In genomic region chr19:34345934-34346333, GRCh38 we compare ENCODE assay signal across 9 cellular contexts. TPM values are rescaled to one million over a fixed set of nuclear protein-coding genes. Genes with fewer than 3 reads are reported as not detected.
DNase-seq lines count a peak whose midpoint lies in the region; ATAC-seq and TF ChIP-seq lines count a peak whose summit lies in the region.
"Had no signal": no experiment of that assay in that cellular context is flagged by ENCODE, and none has a peak within 500 bp of the region (broad histone marks: within the 10 kb centered on the region; RNA-seq: fewer than 3 reads in every experiment).

No MANE protein-coding gene starts in this region.

- no peak overlapping the region for H3K27ac ChIP-seq in osteoblast (ENCODE audit: low read depth, low read length)

- no peaks in the 10 kb centered on the region for H3K9me3 Mint-ChIP-seq in activated T-helper 1 cell treated with anti-CD3 and anti-CD28 coated beads, Interleukin-12 subunit alpha, Interleukin-12 subunit beta, Interleukin-2, Interleukin-4 antibody, amounts not matched to agents 30 ng/mL and 10 ng/mL and 1 ng/mL, durations not matched to agents 14 hours and 24 hours and 36 hours
- H3K9me3 Mint-ChIP-seq in type B pancreatic cell, result no peaks in the 10 kb centered on the region
- H3K9me3 Mint-ChIP-seq: T-helper 1 cell treated with Interleukin-12 subunit alpha and Interleukin-12 subunit beta and Interleukin-4 antibody, amounts not matched to agents 30 μg/mL and 1 μg/mL, for 36 hours had no signal

- H3K36me3 ChIP-seq in osteoblast (ENCODE audit: insufficient read depth, low read length), result peaks cover 56% of the 10 kb centered on the region

- H3K36me3 Mint-ChIP-seq in activated T-helper 1 cell treated with anti-CD3 and anti-CD28 coated beads, Interleukin-12 subunit alpha, Interleukin-12 subunit beta, Interleukin-2, Interleukin-4 antibody, amounts not matched to agents 30 ng/mL and 10 ng/mL and 1 ng/mL, durations not matched to agents 14 hours and 24 hours and 36 hours (ENCODE audit: low read depth), result peaks cover 24% of the 10 kb centered on the region
- H3K36me3 Mint-ChIP-seq in type B pancreatic cell, result peaks cover 31% of the 10 kb centered on the region

- in situ Hi-C loops in Caki2 (cut with HindIII; ENCODE audit: low pct_unique_long_range_greater_than_20kb, low sequenced_read_pairs), result no loop called here

- no peak overlapping the region for H3K27ac Mint-ChIP-seq in activated T-helper 1 cell treated with anti-CD3 and anti-CD28 coated beads, Interleukin-12 subunit alpha, Interleukin-12 subunit beta, Interleukin-2, Interleukin-4 antibody, amounts not matched to agents 30 ng/mL and 10 ng/mL and 1 ng/mL, durations not matched to agents 14 hours and 24 hours and 36 hours
- H3K27ac Mint-ChIP-seq in type B pancreatic cell, result no peak overlapping the region
- H3K27ac Mint-ChIP-seq: T-helper 1 cell treated with Interleukin-12 subunit alpha and Interleukin-12 subunit beta and Interleukin-4 antibody, amounts not matched to agents 30 μg/mL and 1 μg/mL, for 36 hours had no signal

- no peak overlapping the region for H3K4me2 ChIP-seq in osteoblast (ENCODE audit: insufficient read depth, low read length)

- H3K79me2 ChIP-seq in osteoblast (ENCODE audit: insufficient read depth, low read length), result no peaks in the 10 kb centered on the region

- no peaks in the 10 kb centered on the region for H3K27me3 Mint-ChIP-seq in activated T-helper 1 cell treated with anti-CD3 and anti-CD28 coated beads, Interleukin-12 subunit alpha, Interleukin-12 subunit beta, Interleukin-2, Interleukin-4 antibody, amounts not matched to agents 30 ng/mL and 10 ng/mL and 1 ng/mL, durations not matched to agents 14 hours and 24 hours and 36 hours (ENCODE audit: insufficient read depth)
- H3K27me3 Mint-ChIP-seq in type B pancreatic cell, result no peaks in the 10 kb centered on the region

- peaks cover 18% of the 10 kb centered on the region for H4K20me1 ChIP-seq in osteoblast (ENCODE audit: insufficient read depth, low read length)

- peaks cover 29% of the 10 kb centered on the region for H3K4me1 Mint-ChIP-seq in activated T-helper 1 cell treated with anti-CD3 and anti-CD28 coated beads, Interleukin-12 subunit alpha, Interleukin-12 subunit beta, Interleukin-2, Interleukin-4 antibody, amounts not matched to agents 30 ng/mL and 10 ng/mL and 1 ng/mL, durations not matched to agents 14 hours and 24 hours and 36 hours (ENCODE audit: low read depth)
- no peaks in the 10 kb centered on the region for H3K4me1 Mint-ChIP-seq in type B pancreatic cell (ENCODE audit: unreplicated experiment)

- DNase-seq in Caki2 (ENCODE audit: low read depth), result peak; percentile 54
- DNase-seq in HuH-7 (ENCODE audit: low spot score), result peak; percentile 97
- DNase-seq in OCI-M2 (lab: John Stamatoyannopoulos, UW; ENCODE audit: unreplicated experiment), result peak; percentile 57
- peak; percentile 38 for DNase-seq in activated T-helper 1 cell treated with anti-CD3 and anti-CD28 coated beads, Interleukin-12 subunit alpha, Interleukin-12 subunit beta, Interleukin-2, Interleukin-4 antibody, amounts not matched to agents 30 ng/mL and 10 ng/mL and 1 ng/mL, durations not matched to agents 14 hours and 24 hours and 36 hours (ENCODE audit: low spot score)
- peak; percentile 71 for DNase-seq in fibroblast of pulmonary artery (ENCODE audit: low read depth)
- peak; percentile 96 for DNase-seq in osteoblast (ENCODE audit: insufficient read length, low spot score, missing footprints)
- no peak for DNase-seq in type B pancreatic cell (ENCODE audit: extremely low spot score, unreplicated experiment)

- no peak overlapping the region for H3K4me3 ChIP-seq in fibroblast of pulmonary artery (replicated peaks; ENCODE audit: low read depth, low read length)
- H3K4me3 ChIP-seq in osteoblast (ENCODE audit: insufficient read depth, low read length), result no peak overlapping the region

- no peak overlapping the region for H2AFZ ChIP-seq in osteoblast (ENCODE audit: low read length)

- H3K4me1 ChIP-seq in osteoblast (ENCODE audit: insufficient read depth, low read length), result no peaks in the 10 kb centered on the region

- no peak for ATAC-seq in GM18498 (IDR thresholded peaks at IDR 0.05; ENCODE audit: unreplicated experiment)

- no peaks in the 10 kb centered on the region for H3K27me3 ChIP-seq in osteoblast (ENCODE audit: insufficient read depth, low read length)

- intact Hi-C loops in activated T-helper 1 cell treated with anti-CD3 and anti-CD28 coated beads, Interleukin-12 subunit alpha, Interleukin-12 subunit beta, Interleukin-2, Interleukin-4 antibody, amounts not matched to agents 30 ng/mL and 10 ng/mL and 1 ng/mL, durations not matched to agents 14 hours and 24 hours and 36 hours (cut with micrococcal nuclease), result no loop called here

- TF ChIP-seq CTCF in fibroblast of pulmonary artery (IDR thresholded peaks at IDR 0.05; ENCODE audit: low read length, missing control alignments) (peak; percentile 92), osteoblast (IDR thresholded peaks at IDR 0.05; ENCODE audit: extremely low read depth, low read depth, low read length) (peak; percentile 96), type B pancreatic cell (conservative IDR thresholded peaks at IDR 0.05) (peak; percentile 85)

- H3K9me3 ChIP-seq in osteoblast (ENCODE audit: low read depth, low read length), result no peaks in the 10 kb centered on the region

- no peak overlapping the region for H3K4me3 Mint-ChIP-seq in activated T-helper 1 cell treated with anti-CD3 and anti-CD28 coated beads, Interleukin-12 subunit alpha, Interleukin-12 subunit beta, Interleukin-2, Interleukin-4 antibody, amounts not matched to agents 30 ng/mL and 10 ng/mL and 1 ng/mL, durations not matched to agents 14 hours and 24 hours and 36 hours
- no peak overlapping the region for H3K4me3 Mint-ChIP-seq in type B pancreatic cell
- H3K4me3 Mint-ChIP-seq: T-helper 1 cell treated with Interleukin-12 subunit alpha and Interleukin-12 subunit beta and Interleukin-4 antibody, amounts not matched to agents 30 μg/mL and 1 μg/mL, for 36 hours had no signal

RNA-seq across cellular contexts. Expression of gene GPI, which starts 19.1 kb away (rescaled TPM):
- 829 and 893 TPM in 2 replicates for total RNA-seq in Caki2 (2014; rRNA removed; shearing (Covaris generic); ENCODE audit: low replicate concordance)
- total RNA-seq in activated T-helper 1 cell treated with anti-CD3 and anti-CD28 coated beads, Interleukin-12 subunit alpha, Interleukin-12 subunit beta, Interleukin-2, Interleukin-4 antibody, amounts not matched to agents 30 ng/mL and 10 ng/mL and 1 ng/mL, durations not matched to agents 14 hours and 24 hours and 36 hours, result 502 and 509 TPM in 2 replicates
- total RNA-seq in osteoblast (122 and 133 TPM in 2 replicates), type B pancreatic cell (ENCODE audit: low replicate concordance) (241 and 297 TPM in 2 replicates)

RNA-seq across cellular contexts. Expression of gene PDCD2L, which starts 58.3 kb away (rescaled TPM):
- 24.6 and 25.9 TPM in 2 replicates for total RNA-seq in Caki2 (2014; rRNA removed; shearing (Covaris generic); ENCODE audit: low replicate concordance)
- 51.3 and 52.3 TPM in 2 replicates for total RNA-seq in activated T-helper 1 cell treated with anti-CD3 and anti-CD28 coated beads, Interleukin-12 subunit alpha, Interleukin-12 subunit beta, Interleukin-2, Interleukin-4 antibody, amounts not matched to agents 30 ng/mL and 10 ng/mL and 1 ng/mL, durations not matched to agents 14 hours and 24 hours and 36 hours
- total RNA-seq in osteoblast (9.4 and 10.5 TPM in 2 replicates), type B pancreatic cell (ENCODE audit: low replicate concordance) (10.1 and 13.3 TPM in 2 replicates)
